ENCODE assay signal across 7 cellular contexts in the genomic region with DNA sequence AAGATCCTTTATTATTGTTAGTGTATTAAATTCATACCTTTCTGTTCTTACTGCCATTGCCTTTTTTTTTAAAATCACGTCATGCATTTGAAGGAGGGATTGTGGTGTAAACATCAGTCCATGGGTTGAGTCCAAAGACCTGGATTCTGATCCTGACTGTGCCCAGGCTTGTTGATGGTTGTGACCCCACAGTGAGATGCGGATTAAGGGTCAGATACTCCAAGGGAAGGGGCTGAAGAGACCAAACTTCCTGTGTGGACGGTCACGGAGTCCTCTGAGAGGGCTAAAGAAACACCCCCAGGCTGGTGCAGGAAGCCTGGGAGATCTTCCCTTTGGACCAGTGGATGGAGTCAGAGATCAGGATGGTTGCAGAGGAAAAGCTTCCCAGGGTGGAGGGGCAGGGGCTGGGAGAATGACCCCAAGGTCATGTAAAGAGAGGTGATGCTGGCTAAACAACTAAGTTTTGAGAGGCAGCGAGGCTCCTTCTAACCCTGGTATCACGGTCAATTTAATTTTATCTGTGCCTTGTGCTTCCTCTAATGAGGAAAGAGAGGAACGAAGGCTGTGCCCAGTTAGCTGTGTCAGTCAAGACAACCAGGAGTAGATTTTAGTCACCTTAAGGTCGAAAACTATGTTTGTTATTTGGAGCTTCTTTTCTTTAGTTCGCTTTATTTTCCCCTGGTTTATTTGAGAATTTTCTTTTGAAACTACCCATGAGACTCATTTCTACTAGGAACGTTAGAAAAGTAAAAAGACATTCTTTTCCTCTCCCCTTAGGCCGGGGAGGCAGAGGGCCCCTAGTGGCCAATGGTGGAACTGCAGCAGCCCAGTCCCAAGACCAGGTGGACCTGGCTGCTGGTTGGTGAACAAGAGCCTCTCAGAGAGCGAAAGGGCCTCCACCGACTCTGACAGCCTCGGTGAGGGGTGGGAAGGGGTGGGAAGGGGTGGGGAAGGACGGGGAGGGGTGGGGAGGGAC. TPM values are rescaled to one million over a fixed set of nuclear protein-coding genes. Genes with fewer than 3 reads are reported as not detected.
A peak's percentile ranks its signal among the peaks of the same experiment; 100 is the strongest.
DNase-seq lines count a peak whose midpoint lies in the region; ATAC-seq and TF ChIP-seq lines count a peak whose summit lies in the region.

No MANE protein-coding gene starts in this region.

- H3K9me3 ChIP-seq in right atrium auricular region (no peaks in the 10 kb centered on the region), sigmoid colon (no peaks in the 10 kb centered on the region)

- intact Hi-C loops in sigmoid colon (cut with DNase I): no loop called here

- DNase-seq in NCI-H1694 (lab: John Stamatoyannopoulos, UW): peak; percentile 78
- DNase-seq in T-helper 2 cell: peak; percentile 43 to 82 (median 74)
- DNase-seq in amniotic stem cell (lab: John Stamatoyannopoulos, UW): peak; percentile 55
- DNase-seq in right atrium auricular region (ENCODE audit: low spot score): peak; percentile 87
- DNase-seq in sigmoid colon: peak; percentile 92

- no peaks in the 10 kb centered on the region for H3K4me1 ChIP-seq in right atrium auricular region
- H3K4me1 ChIP-seq in sigmoid colon: peaks cover 0 to 9% (median 4%) of the 10 kb centered on the region in 4 donors

- TF ChIP-seq CTCF in right atrium auricular region (IDR thresholded peaks at IDR 0.05) (peak; percentile 92 to 100), sigmoid colon (IDR thresholded peaks at IDR 0.05) (peak; percentile 67 to 98 (median 92))

- peak; percentile 96 for ATAC-seq in GM18502 (IDR thresholded peaks at IDR 0.05; ENCODE audit: poor library complexity, unreplicated experiment)
- peak; percentile 95 for ATAC-seq in HG02870 (IDR thresholded peaks at IDR 0.05; ENCODE audit: unreplicated experiment)

- H3K4me3 ChIP-seq in right atrium auricular region (no peak overlapping the region), sigmoid colon (no peak overlapping the region)

- H3K36me3 ChIP-seq in right atrium auricular region: no peaks in the 10 kb centered on the region
- H3K36me3 ChIP-seq in sigmoid colon: no peaks in the 10 kb centered on the region

- WGBS in sigmoid colon, 2 donors: 25 to 26% methylated on average over 14 to 15 of the region's 15 CpGs

- no peak for TF ChIP-seq POLR2A in sigmoid colon (IDR thresholded peaks at IDR 0.05)

- H3K27ac ChIP-seq in right atrium auricular region: no peak overlapping the region
- no peak overlapping the region for H3K27ac ChIP-seq in sigmoid colon

- no peaks in the 10 kb centered on the region for H3K27me3 ChIP-seq in right atrium auricular region
- no peaks in the 10 kb centered on the region for H3K27me3 ChIP-seq in sigmoid colon

- TF ChIP-seq EP300 in sigmoid colon (IDR thresholded peaks at IDR 0.05): no peak

RNA-seq across cellular contexts. Expression of gene GPR161, which starts 8.7 kb away (rescaled TPM):
- 1 to 10 TPM; 2.9 to 3.2 TPM for total RNA-seq in right atrium auricular region
- total RNA-seq in sigmoid colon: 10 to 100 TPM in 3 of 4 donors, 1 to 10 TPM in 1; 8.9 to 23.0 (median 14.1) TPM
- polyA plus RNA-seq in sigmoid colon: 1 to 10 TPM in 1 of 3 donors, under 1 TPM in 2; 0.60 to 2.7 (median 0.92) TPM

RNA-seq across cellular contexts. Expression of gene TIPRL, which starts 33.3 kb away (rescaled TPM):
- total RNA-seq in right atrium auricular region (10 to 100 TPM; 26.9 to 31.9 TPM), sigmoid colon (10 to 100 TPM; 24.0 to 31.0 (median 30.8) TPM)
- polyA plus RNA-seq in sigmoid colon: 10 to 100 TPM; 19.3 to 31.0 (median 24.6) TPM
